In the genomic region with DNA sequence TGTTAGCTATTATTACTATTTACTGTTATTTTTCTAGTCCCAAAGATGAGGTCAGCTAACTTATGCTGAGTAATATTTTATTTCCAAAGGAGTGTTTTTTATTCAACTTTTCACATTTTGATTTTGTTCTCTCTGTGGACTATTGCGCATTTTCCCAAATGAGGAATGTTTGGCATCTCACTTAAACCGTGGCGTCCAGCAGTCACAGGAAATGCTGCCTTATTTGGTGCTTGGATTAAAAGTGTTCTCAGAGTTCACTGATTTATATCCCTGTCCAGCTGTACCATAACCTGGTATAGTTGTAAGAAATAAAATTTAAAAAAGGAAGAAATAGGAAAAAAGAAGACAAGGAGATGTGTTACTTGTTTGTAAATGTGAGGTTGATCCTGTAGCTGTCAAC, we compare ENCODE assay signal across 15 cellular contexts.
A peak's percentile ranks its signal among the peaks of the same experiment; 100 is the strongest.
DNase-seq lines count a peak whose midpoint lies in the region; ATAC-seq and TF ChIP-seq lines count a peak whose summit lies in the region.
"Had no signal": no experiment of that assay in that cellular context is flagged by ENCODE, and none has a peak within 500 bp of the region (broad histone marks: within the 10 kb centered on the region; RNA-seq: fewer than 3 reads in every experiment).

No MANE protein-coding gene starts in this region.

- H3K9me3 ChIP-seq in SJSA1 (replicated peaks), result no peaks in the 10 kb centered on the region
- H3K9me3 ChIP-seq: body of pancreas, upper lobe of right lung had no signal

- peak overlapping the region; percentile 67 for H3K27ac ChIP-seq in SJSA1
- H3K27ac ChIP-seq: C4-2B, upper lobe of right lung had no signal

- H3K36me3 ChIP-seq in SJSA1, result no peaks in the 10 kb centered on the region
- H3K36me3 ChIP-seq: upper lobe of right lung had no signal

- H3K4me1 ChIP-seq in SJSA1 (replicated peaks), result peaks cover 37% of the 10 kb centered on the region

- H3K4me3 ChIP-seq in SJSA1 (no peak overlapping the region), fibroblast of the aortic adventitia (ENCODE audit: low read depth, low read length) (no peak overlapping the region)
- H3K4me3 ChIP-seq: body of pancreas, upper lobe of right lung had no signal

- TF ChIP-seq CTCF in fibroblast of the aortic adventitia (IDR thresholded peaks at IDR 0.05; ENCODE audit: insufficient read depth, low read length), result no peak

- peak; percentile 80 for DNase-seq in AG20443 (ENCODE audit: low spot score)
- peak in 1 of 2 experiments; percentile 58 for DNase-seq in SJSA1 (ENCODE audit: low read depth in 1 of 2, low spot score in 2 of 2)
- DNase-seq in fibroblast of the aortic adventitia (ENCODE audit: low read depth), result peak; percentile 92
- no peak for DNase-seq in sciatic nerve (ENCODE audit: low spot score)
- no peak for DNase-seq in activated CD4-positive, alpha-beta T cell treated with anti-CD3 and anti-CD28 coated beads for 1 hour
- DNase-seq: activated CD4-positive, alpha-beta T cell treated with anti-CD3 and anti-CD28 coated beads, Interleukin-2, amount 50 U/mL, for 48 hours; NCI-H1930; NCI-H69; upper lobe of right lung had no signal

- ATAC-seq in sciatic nerve (peak; percentile 57), HG03378 (IDR thresholded peaks at IDR 0.05; ENCODE audit: unreplicated experiment) (no peak), HG02852 (IDR thresholded peaks at IDR 0.05; ENCODE audit: unreplicated experiment) (no peak), GM19455 (IDR thresholded peaks at IDR 0.05; ENCODE audit: unreplicated experiment) (no peak)
- ATAC-seq: activated T-helper 17 cell treated with anti-CD3 and anti-CD28 coated beads, Interleukin-2, amount 50 U/mL, for 72 hours; body of pancreas; upper lobe of right lung had no signal

- H3K27me3 ChIP-seq in SJSA1 (replicated peaks), result no peaks in the 10 kb centered on the region
- H3K27me3 ChIP-seq: body of pancreas, upper lobe of right lung had no signal

- intact Hi-C loops in sciatic nerve (cut with DNase I), result no loop called here

Comparison
In these comparisons a context has a peak if more than half of its experiments do, and no peak if none do; other contexts are left out.
1. DNase-seq: peak in AG20443 (single experiment) and fibroblast of the aortic adventitia (single experiment); none in sciatic nerve (single experiment) and activated CD4-positive, alpha-beta T cell treated with anti-CD3 and anti-CD28 coated beads for 1 hour (single experiment).